ENCODE assay signal across 8 cellular contexts in genomic region chr2:118003396-118003824, GRCh38. TPM values are rescaled to one million over a fixed set of nuclear protein-coding genes. Genes with fewer than 3 reads are reported as not detected.
DNase-seq lines count a peak whose midpoint lies in the region; ATAC-seq and TF ChIP-seq lines count a peak whose summit lies in the region.

No MANE protein-coding gene starts in this region.

- H3K9me3 ChIP-seq in left ventricle myocardium inferior (replicated peaks) = no peaks in the 10 kb centered on the region

- no peak overlapping the region for H3K4me3 ChIP-seq in left ventricle myocardium inferior

- no peak overlapping the region for H3K27ac ChIP-seq in left ventricle myocardium inferior (replicated peaks)

- TF ChIP-seq CTCF in left ventricle myocardium inferior (IDR thresholded peaks at IDR 0.05; ENCODE audit: borderline replicate concordance) = peak; percentile 90

- peaks cover 94% of the 10 kb centered on the region for H3K36me3 ChIP-seq in left ventricle myocardium inferior

- DNase-seq in AG08395 (ENCODE audit: low spot score) = peak; percentile 84
- DNase-seq in MV-4-11 (lab: John Stamatoyannopoulos, UW) = peak; percentile 74
- peak; percentile 53 for DNase-seq in SIG-M5 (lab: John Stamatoyannopoulos, UW)
- peak; percentile 22 for DNase-seq in amniotic stem cell (lab: John Stamatoyannopoulos, UW)
- no peak for DNase-seq in left ventricle myocardium inferior
- DNase-seq in retina = peak; percentile 74

- H3K27me3 ChIP-seq in left ventricle myocardium inferior (ENCODE audit: low read depth) = no peaks in the 10 kb centered on the region

- H3K4me1 ChIP-seq in left ventricle myocardium inferior = peaks cover 16% of the 10 kb centered on the region

- intact Hi-C loops in left ventricle myocardium inferior (cut with micrococcal nuclease) = loop anchor here (10.0 kb wide), 1 partner anchor 169 kb away; no protein-coding TSS in a partner anchor

- ATAC-seq in GM18498 (IDR thresholded peaks at IDR 0.05; ENCODE audit: unreplicated experiment) (peak; percentile 95), HG02763 (IDR thresholded peaks at IDR 0.05; ENCODE audit: unreplicated experiment) (peak; percentile 99)

RNA-seq across cellular contexts. Expression of gene CCDC93, which starts 10.5 kb away (rescaled TPM):
- 22.8 TPM for total RNA-seq in left ventricle myocardium inferior
